In genomic region chr9:70761139-70761538, GRCh38 we compare ENCODE assay signal across 17 cellular contexts.
"Had no signal": no experiment of that assay in that cellular context is flagged by ENCODE, and none has a peak within 500 bp of the region (broad histone marks: within the 10 kb centered on the region; RNA-seq: fewer than 3 reads in every experiment).

No MANE protein-coding gene starts in this region.

- H3K4me1 Mint-ChIP-seq: activated CD4-positive, alpha-beta T cell treated with anti-CD3 and anti-CD28 coated beads, Interleukin-2, amount 10 ng/mL, durations not matched to agents 7 days and 5 days; naive B cell; stimulated activated effector memory CD8-positive, alpha-beta T cell treated with anti-CD3 and anti-CD28 coated beads, Interleukin-12 subunit alpha, Interleukin-12 subunit beta, amount 100 ng/mL, for 72 hours had no signal

- H3K36me3 ChIP-seq: adrenal gland, colonic mucosa, neutrophil, thyroid gland, vagina had no signal

- ATAC-seq: foreskin keratinocyte, left colon, right cardiac atrium had no signal

- H3K27ac ChIP-seq: adrenal gland, colonic mucosa, foreskin keratinocyte, neutrophil, thyroid gland, vagina had no signal

- H3K9me3 Mint-ChIP-seq: activated CD4-positive, alpha-beta T cell treated with anti-CD3 and anti-CD28 coated beads, Interleukin-2, amount 10 ng/mL, durations not matched to agents 7 days and 5 days had no signal

- H3K27ac Mint-ChIP-seq: activated CD4-positive, alpha-beta T cell treated with anti-CD3 and anti-CD28 coated beads, Interleukin-2, amount 10 ng/mL, durations not matched to agents 7 days and 5 days; naive B cell; stimulated activated effector memory CD8-positive, alpha-beta T cell treated with anti-CD3 and anti-CD28 coated beads, Interleukin-12 subunit alpha, Interleukin-12 subunit beta, amount 100 ng/mL, for 72 hours had no signal

- H3K4me3 ChIP-seq: adrenal gland, colonic mucosa, lung, smooth muscle cell, thyroid gland, vagina had no signal

- H3K36me3 Mint-ChIP-seq: naive B cell; stimulated activated effector memory CD8-positive, alpha-beta T cell treated with anti-CD3 and anti-CD28 coated beads, Interleukin-12 subunit alpha, Interleukin-12 subunit beta, amount 100 ng/mL, for 72 hours had no signal

- H3K27me3 ChIP-seq: adrenal gland, colonic mucosa, neutrophil, thyroid gland, vagina had no signal

- DNase-seq: activated CD4-positive, alpha-beta T cell treated with anti-CD3 and anti-CD28 coated beads, Interleukin-2, amount 10 ng/mL, durations not matched to agents 7 days and 5 days; activated CD4-positive, CD25-positive, alpha-beta regulatory T cell; activated naive CD4-positive, alpha-beta T cell treated with anti-CD3 and anti-CD28 coated beads, Interleukin-2, amount 50 U/mL, for 16 hours; adrenal gland; caudate nucleus; colonic mucosa; foreskin keratinocyte; left colon; naive B cell; posterior cingulate gyrus; right cardiac atrium; thyroid gland had no signal

- H3K9me3 ChIP-seq: adrenal gland, colonic mucosa, neutrophil, thyroid gland, vagina had no signal

- H3K4me1 ChIP-seq: adrenal gland, colonic mucosa, foreskin keratinocyte, thyroid gland, vagina had no signal

- H3K4me3 Mint-ChIP-seq: activated CD4-positive, alpha-beta T cell treated with anti-CD3 and anti-CD28 coated beads, Interleukin-2, amount 10 ng/mL, durations not matched to agents 7 days and 5 days; naive B cell; stimulated activated effector memory CD8-positive, alpha-beta T cell treated with anti-CD3 and anti-CD28 coated beads, Interleukin-12 subunit alpha, Interleukin-12 subunit beta, amount 100 ng/mL, for 72 hours had no signal
